In genomic region chr6:117441824-117442264, GRCh38 we compare ENCODE assay signal across 16 cellular contexts. TPM values are rescaled to one million over a fixed set of nuclear protein-coding genes. Genes with fewer than 3 reads are reported as not detected.
DNase-seq lines count a peak whose midpoint lies in the region; ATAC-seq, FAIRE-seq and TF ChIP-seq lines count a peak whose summit lies in the region.
"Had no signal": no experiment of that assay in that cellular context is flagged by ENCODE, and none has a peak within 500 bp of the region (broad histone marks: within the 10 kb centered on the region; RNA-seq: fewer than 3 reads in every experiment).

No MANE protein-coding gene starts in this region.

- H3K4me3 Mint-ChIP-seq in activated T-cell treated with anti-CD3 and anti-CD28 coated beads, Interleukin-2, amount 50 U/mL, for 4 hours: no peak overlapping the region
- H3K4me3 Mint-ChIP-seq: activated B cell treated with CpG ODN at 0.5 μM for 24 hours had no signal

- H3K9ac ChIP-seq in adipocyte (ENCODE audit: low read length) (peak overlapping the region; percentile 68), kidney (ENCODE audit: low read length in 2 of 2) (no peak overlapping the region)

- peaks cover 46% of the 10 kb centered on the region for H3K4me1 ChIP-seq in adipocyte (ENCODE audit: control insufficient read depth, insufficient read depth, low read length)
- H3K4me1 ChIP-seq in foreskin keratinocyte: peaks cover 19% of the 10 kb centered on the region
- no peaks in the 10 kb centered on the region for H3K4me1 ChIP-seq in kidney (ENCODE audit: control insufficient read depth in 1 of 2, insufficient read depth in 1 of 2, low read depth in 1 of 2, low read length in 2 of 2)
- H3K4me1 ChIP-seq: left ventricle myocardium inferior, testis had no signal

- H3K9me3 Mint-ChIP-seq in activated T-cell treated with anti-CD3 and anti-CD28 coated beads, Interleukin-2, amount 50 U/mL, for 4 hours: no peaks in the 10 kb centered on the region
- H3K9me3 Mint-ChIP-seq: activated B cell treated with CpG ODN at 0.5 μM for 24 hours had no signal

- H3K9me3 ChIP-seq in adipocyte (ENCODE audit: control insufficient read depth, low read length) (peaks cover 10% of the 10 kb centered on the region), kidney (ENCODE audit: control insufficient read depth in 1 of 2, low read length in 2 of 2) (no peaks in the 10 kb centered on the region)
- H3K9me3 ChIP-seq: left ventricle myocardium inferior, neutrophil, testis had no signal

- intact Hi-C loops in kidney (cut with DNase I): no loop called here

- peak overlapping the region; percentile 55 for H3K4me3 ChIP-seq in adipocyte (ENCODE audit: low read length)
- no peak overlapping the region for H3K4me3 ChIP-seq in kidney (ENCODE audit: low read length in 2 of 2)
- H3K4me3 ChIP-seq: left ventricle myocardium inferior, testis had no signal

- H3K36me3 ChIP-seq in adipocyte (ENCODE audit: control insufficient read depth, insufficient read depth, low read length, severe bottlenecking) (no peaks in the 10 kb centered on the region), kidney (ENCODE audit: control insufficient read depth in 1 of 2, insufficient read depth in 2 of 2, low read length in 2 of 2) (no peaks in the 10 kb centered on the region)
- H3K36me3 ChIP-seq: left ventricle myocardium inferior, neutrophil had no signal

- H3K27me3 Mint-ChIP-seq in activated T-cell treated with anti-CD3 and anti-CD28 coated beads, Interleukin-2, amount 50 U/mL, for 4 hours (ENCODE audit: low read depth): peaks cover 25% of the 10 kb centered on the region

- no peak for ATAC-seq in foreskin keratinocyte
- ATAC-seq in activated T-cell treated with anti-CD3 and anti-CD28 coated beads, Interleukin-2, amount 50 U/mL, for 4 hours: no peak

- H3K27me3 ChIP-seq in adipocyte (replicated peaks; ENCODE audit: control insufficient read depth, insufficient read depth, low read length): no peaks in the 10 kb centered on the region
- no peaks in the 10 kb centered on the region for H3K27me3 ChIP-seq in foreskin keratinocyte
- H3K27me3 ChIP-seq: testis had no signal

- DNase-seq in SKM-1 treated with dmso at 0.1 percent for 144 hours (lab: John Stamatoyannopoulos, UW; ENCODE audit: unreplicated experiment) (peak; percentile 30), SKM-1 (lab: John Stamatoyannopoulos, UW; ENCODE audit: unreplicated experiment) (no peak), adipocyte (ENCODE audit: low read depth) (peak; percentile 93), foreskin keratinocyte (peak; percentile 43 to 63), kidney (no peak), dedifferentiated amniotic fluid mesenchymal stem cell (ENCODE audit: extremely low spot score) (no peak)
- no peak for DNase-seq in stimulated activated CD4-positive, alpha-beta T cell treated with anti-CD3 and anti-CD28 coated beads, Interleukin-4, amount 100 ng/mL, for 24 hours
- no peak for DNase-seq in activated T-cell treated with anti-CD3 and anti-CD28 coated beads, Interleukin-2, amount 50 U/mL, for 4 hours
- DNase-seq: activated B cell treated with CpG ODN at 0.5 μM for 24 hours, left ventricle myocardium inferior, NCI-H1417 treated with DMSO at 0.1 percent for 48 hours, testis had no signal

- no peak for TF ChIP-seq CTCF in foreskin keratinocyte (conservative IDR thresholded peaks at IDR 0.05)
- no peak for TF ChIP-seq CTCF in kidney (IDR thresholded peaks at IDR 0.05; ENCODE audit: borderline replicate concordance, extremely low read depth, insufficient read depth)

- H3K4me1 Mint-ChIP-seq in activated T-cell treated with anti-CD3 and anti-CD28 coated beads, Interleukin-2, amount 50 U/mL, for 4 hours (ENCODE audit: low read depth): no peaks in the 10 kb centered on the region
- H3K4me1 Mint-ChIP-seq: activated B cell treated with CpG ODN at 0.5 μM for 24 hours had no signal

- no peaks in the 10 kb centered on the region for H3K36me3 Mint-ChIP-seq in activated T-cell treated with anti-CD3 and anti-CD28 coated beads, Interleukin-2, amount 50 U/mL, for 4 hours (ENCODE audit: insufficient read depth)

- peak overlapping the region; percentile 45 for H3K27ac ChIP-seq in foreskin keratinocyte
- H3K27ac ChIP-seq in kidney (ENCODE audit: low read depth in 2 of 2, low read length in 2 of 2): no peak overlapping the region
- H3K27ac ChIP-seq: left ventricle myocardium inferior, neutrophil, testis had no signal

- FAIRE-seq in kidney (lab: Jason Lieb, UNC): no peak
- FAIRE-seq: A204.1 had no signal

RNA-seq across cellular contexts. Expression of gene ROS1, which starts 16.1 kb away (rescaled TPM):
- 0.10 TPM in 1 of 2 replicates, not detected in the other for total RNA-seq in foreskin keratinocyte
- polyA plus RNA-seq in foreskin keratinocyte: 0.03 TPM in 1 of 2 replicates, not detected in the other
- 0.19 TPM for total RNA-seq in kidney
- 0.04 TPM for polyA plus RNA-seq in kidney (ENCODE audit: insufficient read depth, low read depth, low replicate concordance)
- total RNA-seq in activated T-cell treated with anti-CD3 and anti-CD28 coated beads, Interleukin-2, amount 50 U/mL, for 4 hours: under 1 TPM in 2 of 3 donors, not detected in 1; 0.03 TPM
- total RNA-seq: activated B cell treated with CpG ODN at 0.5 μM for 24 hours, dermis microvascular lymphatic vessel endothelial cell, HT-29 had no signal

RNA-seq across cellular contexts. Expression of gene DCBLD1, which starts 40.6 kb away (rescaled TPM):
- total RNA-seq in foreskin keratinocyte (25.9 and 26.5 TPM in 2 replicates), kidney (9.6 TPM)
- polyA plus RNA-seq in foreskin keratinocyte (10.1 and 12.0 TPM in 2 replicates), kidney (ENCODE audit: insufficient read depth, low read depth, low replicate concordance) (4.1 TPM)
- total RNA-seq in activated T-cell treated with anti-CD3 and anti-CD28 coated beads, Interleukin-2, amount 50 U/mL, for 4 hours: 1 to 10 TPM; 1.5 to 1.9 (median 1.5) TPM

Comparison
In these comparisons a context has a peak if more than half of its experiments do, and no peak if none do; other contexts are left out.
1. DNase-seq: peak in SKM-1 treated with dmso at 0.1 percent for 144 hours (single experiment), adipocyte (single experiment) and foreskin keratinocyte (2 of 2); none in SKM-1 (single experiment), stimulated activated CD4-positive, alpha-beta T cell treated with anti-CD3 and anti-CD28 coated beads, Interleukin-4, amount 100 ng/mL, for 24 hours (single experiment), kidney (single experiment), dedifferentiated amniotic fluid mesenchymal stem cell (single experiment) and activated T-cell treated with anti-CD3 and anti-CD28 coated beads, Interleukin-2, amount 50 U/mL, for 4 hours (single experiment).